Comparison of ENCODE assay signal across 8 cellular contexts in genomic region chr22:21641795-21642583, GRCh38. TPM values are rescaled to one million over a fixed set of nuclear protein-coding genes. Genes with fewer than 3 reads are reported as not detected.
DNase-seq lines count a peak whose midpoint lies in the region; ATAC-seq and TF ChIP-seq lines count a peak whose summit lies in the region.

Gene SDF2L1, plus strand, starts transcription at chr22:21642302. Its CDS starts 35 bp downstream, at chr22:21642337.

- H3K4me1 ChIP-seq in cardiac muscle cell (ENCODE audit: low read depth) = no peaks in the 10 kb centered on the region
- H3K4me1 ChIP-seq in parathyroid adenoma = no peaks in the 10 kb centered on the region
- H3K4me1 ChIP-seq in tibial nerve = peaks cover 0 to 29% (median 8%) of the 10 kb centered on the region in 4 donors

- peak within 1 kb of the TSS; percentile 90 for H3K27ac ChIP-seq in cardiac muscle cell
- H3K27ac ChIP-seq in parathyroid adenoma = peak within 1 kb of the TSS; percentile 29
- H3K27ac ChIP-seq in tibial nerve = peak within 1 kb of the TSS in 3 of 4 donors; percentile 53 to 75 (median 74)

- H3K27ac Mint-ChIP-seq in activated naive CD8-positive, alpha-beta T cell treated with anti-CD3 and anti-CD28 coated beads, Interleukin-2, amount 50 U/mL, for 24 hours = peak within 1 kb of the TSS; percentile 87

- H3K36me3 ChIP-seq in cardiac muscle cell = no peaks in the 10 kb centered on the region
- H3K36me3 ChIP-seq in parathyroid adenoma (ENCODE audit: control insufficient read depth, insufficient read depth, low read length) = no peaks in the 10 kb centered on the region
- peaks cover 0 to 27% (median 0%) of the 10 kb centered on the region in 3 donors for H3K36me3 ChIP-seq in tibial nerve

- in situ Hi-C loops in GM13976 (cut with MboI; ENCODE audit: low sequenced_read_pairs, unreplicated experiment) = no loop called here

- peaks cover 32% of the 10 kb centered on the region for H3K4me1 Mint-ChIP-seq in activated naive CD8-positive, alpha-beta T cell treated with anti-CD3 and anti-CD28 coated beads, Interleukin-2, amount 50 U/mL, for 24 hours

- TF ChIP-seq CTCF in GM13976 (IDR thresholded peaks at IDR 0.05; ENCODE audit: borderline replicate concordance, control extremely low read depth, extremely low read depth, insufficient read depth, missing control alignments) (no peak), cardiac muscle cell (IDR thresholded peaks at IDR 0.05; ENCODE audit: low read depth, low read length) (no peak), parathyroid adenoma (IDR thresholded peaks at IDR 0.05) (peak; percentile 26), tibial nerve (IDR thresholded peaks at IDR 0.05) (peak in 4 of 5 experiments; percentile 31 to 66 (median 59))

- H3K27me3 Mint-ChIP-seq in activated naive CD8-positive, alpha-beta T cell treated with anti-CD3 and anti-CD28 coated beads, Interleukin-2, amount 50 U/mL, for 24 hours = peaks cover 7% of the 10 kb centered on the region

- ATAC-seq in HG02852 (IDR thresholded peaks at IDR 0.05; ENCODE audit: unreplicated experiment) = peak; percentile 90
- ATAC-seq in activated naive CD8-positive, alpha-beta T cell treated with anti-CD3 and anti-CD28 coated beads, Interleukin-2, amount 50 U/mL, for 24 hours = peak; percentile 98

- H3K4me3 ChIP-seq in cardiac muscle cell (peak within 1 kb of the TSS; percentile 55), parathyroid adenoma (ENCODE audit: low read depth, low read length) (peak within 1 kb of the TSS; percentile 79), tibial nerve (peak within 1 kb of the TSS; percentile 65 to 86 (median 74))

- DNase-seq in GM13976 (ENCODE audit: low spot score) = peak; percentile 98
- DNase-seq in NCI-H1436 treated with DMSO at 0.1 percent for 48 hours (lab: John Stamatoyannopoulos, UW) = peak; percentile 92
- peak; percentile 97 for DNase-seq in T follicular helper cell (ENCODE audit: low read depth)
- peak; percentile 97 for DNase-seq in activated naive CD8-positive, alpha-beta T cell treated with anti-CD3 and anti-CD28 coated beads, Interleukin-2, amount 50 U/mL, for 24 hours
- DNase-seq in cardiac muscle cell (ENCODE audit: low read depth in 1 of 2, low spot score in 1 of 2) = peak; percentile 99
- DNase-seq in tibial nerve (ENCODE audit: low spot score in 2 of 2) = peak; percentile 98

- no peak within 1 kb of the TSS for H3K9ac ChIP-seq in parathyroid adenoma

- H3K79me2 ChIP-seq in parathyroid adenoma = no peaks in the 10 kb centered on the region

- peak in 1 of 2 donors; percentile 37 for TF ChIP-seq EP300 in tibial nerve (IDR thresholded peaks at IDR 0.05)

- peak in 1 of 2 donors; percentile 69 for TF ChIP-seq POLR2A in tibial nerve (IDR thresholded peaks at IDR 0.05)

- peak within 1 kb of the TSS; percentile 91 for H2AFZ ChIP-seq in parathyroid adenoma

- H3K9me3 Mint-ChIP-seq in activated naive CD8-positive, alpha-beta T cell treated with anti-CD3 and anti-CD28 coated beads, Interleukin-2, amount 50 U/mL, for 24 hours = no peaks in the 10 kb centered on the region

- 1% methylated on average over 53 to 74 of the region's 76 CpGs for WGBS in tibial nerve, 2 donors

- H3K9me3 ChIP-seq in cardiac muscle cell (ENCODE audit: low read depth) (no peaks in the 10 kb centered on the region), parathyroid adenoma (ENCODE audit: control insufficient read depth, low read length) (no peaks in the 10 kb centered on the region), tibial nerve (no peaks in the 10 kb centered on the region)

- H3K27me3 ChIP-seq in cardiac muscle cell = no peaks in the 10 kb centered on the region
- no peaks in the 10 kb centered on the region for H3K27me3 ChIP-seq in parathyroid adenoma (ENCODE audit: control insufficient read depth, insufficient read depth, low read length)
- no peaks in the 10 kb centered on the region for H3K27me3 ChIP-seq in tibial nerve

- H3K4me3 Mint-ChIP-seq in activated naive CD8-positive, alpha-beta T cell treated with anti-CD3 and anti-CD28 coated beads, Interleukin-2, amount 50 U/mL, for 24 hours = peak within 1 kb of the TSS; percentile 92

- H3K36me3 Mint-ChIP-seq in activated naive CD8-positive, alpha-beta T cell treated with anti-CD3 and anti-CD28 coated beads, Interleukin-2, amount 50 U/mL, for 24 hours (ENCODE audit: low read depth) = peaks cover 22% of the 10 kb centered on the region

- peak within 1 kb of the TSS; percentile 95 for H3K4me2 ChIP-seq in parathyroid adenoma (ENCODE audit: low read length)

RNA-seq across cellular contexts. Expression of gene SDF2L1, which starts in this region (rescaled TPM):
- 26.8 and 130 TPM in 2 replicates for total RNA-seq in cardiac muscle cell
- 28.2 and 127 TPM in 2 replicates for polyA plus RNA-seq in cardiac muscle cell
- total RNA-seq in tibial nerve = 10 to 100 TPM; 11.4 to 62.7 (median 31.5) TPM

Comparison
In these comparisons a context has a peak if more than half of its experiments do, and no peak if none do; other contexts are left out.
1. Peak in every context shown above with its lines: DNase-seq, ATAC-seq, H3K4me3 ChIP-seq and H3K27ac ChIP-seq.
2. CTCF ChIP-seq: peak in parathyroid adenoma (single experiment) and tibial nerve (4 of 5); none in GM13976 (single experiment) and cardiac muscle cell (single experiment).
3. H3K27ac ChIP-seq: peak in every context shown above with its lines; median percentile 90 in cardiac muscle cell; 74 in tibial nerve; 29 in parathyroid adenoma.